13 cellular contexts compared by ENCODE assay signal in the genomic region with DNA sequence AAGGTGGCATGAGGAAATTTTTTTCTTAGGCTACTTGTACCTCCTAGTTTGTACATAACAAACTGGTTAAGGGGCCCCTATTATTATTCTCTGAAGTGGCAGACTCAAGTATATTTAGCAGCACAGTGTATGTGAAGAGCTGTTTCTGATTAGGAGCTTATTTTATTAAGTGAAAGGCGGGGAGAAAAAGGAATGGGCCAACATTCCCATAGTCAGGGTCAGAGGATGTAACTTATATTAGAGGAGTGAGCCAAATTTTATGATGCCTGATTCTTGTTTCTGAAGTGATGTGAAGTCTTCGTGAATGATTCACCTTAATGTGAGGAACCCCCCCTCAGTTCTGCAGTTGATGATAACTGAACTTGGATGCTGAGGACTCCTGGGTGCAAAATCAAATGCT. TPM values are rescaled to one million over a fixed set of nuclear protein-coding genes. Genes with fewer than 3 reads are reported as not detected.
A peak's percentile ranks its signal among the peaks of the same experiment; 100 is the strongest.
DNase-seq lines count a peak whose midpoint lies in the region; ATAC-seq and TF ChIP-seq lines count a peak whose summit lies in the region.
"Had no signal": no experiment of that assay in that cellular context is flagged by ENCODE, and none has a peak within 500 bp of the region (broad histone marks: within the 10 kb centered on the region; RNA-seq: fewer than 3 reads in every experiment).

No MANE protein-coding gene starts in this region.

- no peaks in the 10 kb centered on the region for H3K9me2 ChIP-seq in hepatocyte (replicated peaks; ENCODE audit: insufficient read depth)

- no peak for ATAC-seq in activated CD8-positive, alpha-beta T cell treated with anti-CD3 and anti-CD28 coated beads, Interleukin-2, amount 10 ng/mL, durations not matched to agents 7 days and 5 days
- ATAC-seq in stimulated activated naive CD8-positive, alpha-beta T cell treated with anti-CD3 and anti-CD28 coated beads, Interleukin-15, amount 100 ng/mL, for 72 hours = no peak
- ATAC-seq in HG02763 (IDR thresholded peaks at IDR 0.05; ENCODE audit: unreplicated experiment) (no peak), GM18511 (IDR thresholded peaks at IDR 0.05; ENCODE audit: unreplicated experiment) (no peak), GM21529 (IDR thresholded peaks at IDR 0.05; ENCODE audit: unreplicated experiment) (no peak)
- ATAC-seq: K562 had no signal

- TF ChIP-seq CTCF in hepatocyte (IDR thresholded peaks at IDR 0.05; ENCODE audit: poor library complexity) = no peak

- H3K27me3 ChIP-seq in hepatocyte = no peaks in the 10 kb centered on the region
- H3K27me3 ChIP-seq: adrenal gland had no signal

- H3K27me3 Mint-ChIP-seq in activated naive CD4-positive, alpha-beta T cell treated with anti-CD3 and anti-CD28 coated beads for 36 hours (ENCODE audit: low read depth) = no peaks in the 10 kb centered on the region
- H3K27me3 Mint-ChIP-seq in activated CD8-positive, alpha-beta T cell treated with anti-CD3 and anti-CD28 coated beads, Interleukin-2, amount 10 ng/mL, durations not matched to agents 7 days and 5 days (ENCODE audit: low read depth) = no peaks in the 10 kb centered on the region
- no peaks in the 10 kb centered on the region for H3K27me3 Mint-ChIP-seq in stimulated activated naive CD8-positive, alpha-beta T cell treated with anti-CD3 and anti-CD28 coated beads, Interleukin-15, amount 100 ng/mL, for 72 hours

- H2AFZ ChIP-seq in hepatocyte = no peak overlapping the region

- WGBS in hepatocyte (ENCODE audit: low lambda C conversion rate, missing lambda C conversion rate) = 70% methylated on average over 2 of the region's 2 CpGs

- H4K20me1 ChIP-seq in hepatocyte (ENCODE audit: insufficient read depth, poor library complexity, severe bottlenecking) = peaks cover 18% of the 10 kb centered on the region

- H3K4me3 Mint-ChIP-seq in activated naive CD4-positive, alpha-beta T cell treated with anti-CD3 and anti-CD28 coated beads for 36 hours = peak overlapping the region; percentile 95
- H3K4me3 Mint-ChIP-seq in activated CD8-positive, alpha-beta T cell treated with anti-CD3 and anti-CD28 coated beads, Interleukin-2, amount 10 ng/mL, durations not matched to agents 7 days and 5 days = peak overlapping the region; percentile 90
- H3K4me3 Mint-ChIP-seq in stimulated activated naive CD8-positive, alpha-beta T cell treated with anti-CD3 and anti-CD28 coated beads, Interleukin-15, amount 100 ng/mL, for 72 hours = peak overlapping the region; percentile 85 to 99

- POLR2A ChIA-PET in activated CD8-positive, alpha-beta T cell treated with anti-CD3 and anti-CD28 coated beads, Interleukin-2, amount 10 ng/mL, durations not matched to agents 7 days and 5 days (lab: Charles Lee) = interaction anchor here (0.7 to 2.7 kb wide), 13 partner anchors 8 to 236 kb away, joined by 3 to 18 read pairs (median 6); no protein-coding TSS in a partner anchor

- peak overlapping the region; percentile 99 for H3K27ac Mint-ChIP-seq in activated naive CD4-positive, alpha-beta T cell treated with anti-CD3 and anti-CD28 coated beads for 36 hours
- H3K27ac Mint-ChIP-seq in activated CD8-positive, alpha-beta T cell treated with anti-CD3 and anti-CD28 coated beads, Interleukin-2, amount 10 ng/mL, durations not matched to agents 7 days and 5 days = peak overlapping the region; percentile 93
- peak overlapping the region; percentile 97 to 98 for H3K27ac Mint-ChIP-seq in stimulated activated naive CD8-positive, alpha-beta T cell treated with anti-CD3 and anti-CD28 coated beads, Interleukin-15, amount 100 ng/mL, for 72 hours

- H3K9me3 ChIP-seq in hepatocyte (ENCODE audit: low read depth) = no peaks in the 10 kb centered on the region
- H3K9me3 ChIP-seq: adrenal gland had no signal

- H3K79me2 ChIP-seq in hepatocyte = peaks cover 63% of the 10 kb centered on the region

- H3K36me3 ChIP-seq in hepatocyte (replicated peaks; ENCODE audit: insufficient read depth, low read depth) = no peaks in the 10 kb centered on the region
- H3K36me3 ChIP-seq: adrenal gland had no signal

- peaks cover 44% of the 10 kb centered on the region for H3K36me3 Mint-ChIP-seq in activated naive CD4-positive, alpha-beta T cell treated with anti-CD3 and anti-CD28 coated beads for 36 hours (ENCODE audit: low read depth)
- H3K36me3 Mint-ChIP-seq in activated CD8-positive, alpha-beta T cell treated with anti-CD3 and anti-CD28 coated beads, Interleukin-2, amount 10 ng/mL, durations not matched to agents 7 days and 5 days (ENCODE audit: low read depth) = peaks cover 44% of the 10 kb centered on the region

- no peaks in the 10 kb centered on the region for H3K9me3 Mint-ChIP-seq in activated naive CD4-positive, alpha-beta T cell treated with anti-CD3 and anti-CD28 coated beads for 36 hours
- H3K9me3 Mint-ChIP-seq in activated CD8-positive, alpha-beta T cell treated with anti-CD3 and anti-CD28 coated beads, Interleukin-2, amount 10 ng/mL, durations not matched to agents 7 days and 5 days (ENCODE audit: insufficient read depth) = no peaks in the 10 kb centered on the region
- peaks cover 0 to 4% of the 10 kb centered on the region in 2 donors for H3K9me3 Mint-ChIP-seq in stimulated activated naive CD8-positive, alpha-beta T cell treated with anti-CD3 and anti-CD28 coated beads, Interleukin-15, amount 100 ng/mL, for 72 hours

- peaks cover 49% of the 10 kb centered on the region for H3K4me1 Mint-ChIP-seq in activated naive CD4-positive, alpha-beta T cell treated with anti-CD3 and anti-CD28 coated beads for 36 hours (ENCODE audit: low read depth)
- peaks cover 63% of the 10 kb centered on the region for H3K4me1 Mint-ChIP-seq in activated CD8-positive, alpha-beta T cell treated with anti-CD3 and anti-CD28 coated beads, Interleukin-2, amount 10 ng/mL, durations not matched to agents 7 days and 5 days (ENCODE audit: low read depth)
- H3K4me1 Mint-ChIP-seq in stimulated activated naive CD8-positive, alpha-beta T cell treated with anti-CD3 and anti-CD28 coated beads, Interleukin-15, amount 100 ng/mL, for 72 hours = peaks cover 75% of the 10 kb centered on the region

- H3K4me3 ChIP-seq in hepatocyte = no peak overlapping the region
- H3K4me3 ChIP-seq: K562 had no signal

- intact Hi-C loops in activated naive CD4-positive, alpha-beta T cell treated with anti-CD3 and anti-CD28 coated beads for 36 hours (cut with micrococcal nuclease) = loop anchor here (1.0 to 10.0 kb wide), 6 partner anchors 15 to 1270 kb away; a partner anchor contains a TSS

- H3K4me1 ChIP-seq in hepatocyte (ENCODE audit: insufficient read depth) = peaks cover 20% of the 10 kb centered on the region

- no peak overlapping the region for H3K27ac ChIP-seq in hepatocyte
- H3K27ac ChIP-seq: adrenal gland had no signal

- H3K4me2 ChIP-seq in hepatocyte = peak overlapping the region; percentile 89

- no peak for DNase-seq in activated naive CD4-positive, alpha-beta T cell treated with anti-CD3 and anti-CD28 coated beads for 36 hours
- DNase-seq in activated naive CD4-positive, alpha-beta T cell treated with Interleukin-2 at 50 U/mL for 16 hours = no peak
- DNase-seq in activated CD8-positive, alpha-beta T cell treated with anti-CD3 and anti-CD28 coated beads, Interleukin-2, amount 10 ng/mL, durations not matched to agents 7 days and 5 days = no peak
- DNase-seq in hepatocyte (ENCODE audit: low spot score) = no peak
- no peak for DNase-seq in stimulated activated naive CD8-positive, alpha-beta T cell treated with anti-CD3 and anti-CD28 coated beads, Interleukin-15, amount 100 ng/mL, for 72 hours
- DNase-seq: adrenal gland, GOT3, NCI-H2107, RPMI8226 had no signal

- CTCF ChIA-PET in activated naive CD4-positive, alpha-beta T cell treated with anti-CD3 and anti-CD28 coated beads for 36 hours (lab: Charles Lee) = interaction anchor here (0.7 to 3.4 kb wide), 12 partner anchors 9 to 129 kb away, joined by 3 to 15 read pairs (median 4); no protein-coding TSS in a partner anchor
- CTCF ChIA-PET in activated CD8-positive, alpha-beta T cell treated with anti-CD3 and anti-CD28 coated beads, Interleukin-2, amount 10 ng/mL, durations not matched to agents 7 days and 5 days (lab: Charles Lee) = interaction anchor here (0.7 to 5.3 kb wide), 18 partner anchors 8 to 322 kb away, joined by 3 to 43 read pairs (median 6); no protein-coding TSS in a partner anchor

RNA-seq across cellular contexts. Expression of a gene that starts 2.8 kb away (rescaled TPM):
- 10 to 100 TPM; 61.1 to 61.2 TPM for total RNA-seq in activated naive CD4-positive, alpha-beta T cell treated with anti-CD3 and anti-CD28 coated beads for 36 hours
- 10 to 100 TPM; 33.9 to 34.4 TPM for total RNA-seq in activated CD8-positive, alpha-beta T cell treated with anti-CD3 and anti-CD28 coated beads, Interleukin-2, amount 10 ng/mL, durations not matched to agents 7 days and 5 days
- 21.7 and 27.8 TPM in 2 replicates for total RNA-seq in hepatocyte
- polyA plus RNA-seq in hepatocyte = 8.9 and 9.2 TPM in 2 replicates
